23 cellular contexts compared by ENCODE assay signal in genomic region chr2:72103690-72104089, GRCh38. TPM values are rescaled to one million over a fixed set of nuclear protein-coding genes. Genes with fewer than 3 reads are reported as not detected.
DNase-seq lines count a peak whose midpoint lies in the region; ATAC-seq and TF ChIP-seq lines count a peak whose summit lies in the region.
"Had no signal": no experiment of that assay in that cellular context is flagged by ENCODE, and none has a peak within 500 bp of the region (broad histone marks: within the 10 kb centered on the region; RNA-seq: fewer than 3 reads in every experiment).

No MANE protein-coding gene starts in this region.

- intact Hi-C loops in colonic mucosa (cut with DNase I): no loop called here
- intact Hi-C loops in posterior vena cava (cut with DNase I): no loop called here

- no peak for TF ChIP-seq POLR2A in suprapubic skin (IDR thresholded peaks at IDR 0.05)

- H3K4me3 ChIP-seq in BLaER1 (no peak overlapping the region), colonic mucosa (no peak overlapping the region), suprapubic skin (no peak overlapping the region)
- H3K4me3 ChIP-seq in effector memory CD4-positive, alpha-beta T cell (ENCODE audit: insufficient read depth, low read depth, low read length, poor library complexity, severe bottlenecking): no peak overlapping the region
- H3K4me3 ChIP-seq: A549, PC-9, SJCRH30 had no signal

- DNase-seq in colonic mucosa (peak; percentile 1), posterior vena cava (ENCODE audit: low spot score) (peak; percentile 48), suprapubic skin (ENCODE audit: low spot score in 2 of 2) (peak; percentile 29 to 40), SK-N-DZ (ENCODE audit: low spot score) (no peak)
- DNase-seq in effector memory CD4-positive, alpha-beta T cell: no peak
- DNase-seq: AML-193; C1 segment of cervical spinal cord; CD4-positive, alpha-beta memory T cell; COR-L47; GOT3; HCEC 1CT; NCI-H1048; NCI-H1694; NCI-H2029 treated with DMSO at 0.1 percent for 48 hours; NCI-H526 treated with DMSO at 0.1 percent for 48 hours; PC-9; SJCRH30 had no signal

- H3K27me3 ChIP-seq in BLaER1 (no peaks in the 10 kb centered on the region), colonic mucosa (no peaks in the 10 kb centered on the region), suprapubic skin (no peaks in the 10 kb centered on the region)
- no peaks in the 10 kb centered on the region for H3K27me3 ChIP-seq in effector memory CD4-positive, alpha-beta T cell (replicated peaks; ENCODE audit: control insufficient read depth, insufficient read depth, low read length, poor library complexity, severe bottlenecking)
- H3K27me3 ChIP-seq: SJCRH30 had no signal

- H3K9me3 ChIP-seq in BLaER1: no peaks in the 10 kb centered on the region
- H3K9me3 ChIP-seq in colonic mucosa: no peaks in the 10 kb centered on the region
- no peaks in the 10 kb centered on the region for H3K9me3 ChIP-seq in suprapubic skin
- H3K9me3 ChIP-seq in effector memory CD4-positive, alpha-beta T cell (ENCODE audit: control insufficient read depth, low read length): no peaks in the 10 kb centered on the region
- H3K9me3 ChIP-seq: A549, SJCRH30 had no signal

- H3K9ac ChIP-seq in BLaER1: no peak overlapping the region
- no peak overlapping the region for H3K9ac ChIP-seq in colonic mucosa (ENCODE audit: low read depth in 2 of 2, low read length in 2 of 2)
- H3K9ac ChIP-seq: KMS-11 had no signal

- TF ChIP-seq CTCF in colonic mucosa (IDR thresholded peaks at IDR 0.05): no peak
- no peak for TF ChIP-seq CTCF in suprapubic skin (IDR thresholded peaks at IDR 0.05)

- H3K36me3 ChIP-seq in BLaER1: no peaks in the 10 kb centered on the region
- no peaks in the 10 kb centered on the region for H3K36me3 ChIP-seq in colonic mucosa
- no peaks in the 10 kb centered on the region for H3K36me3 ChIP-seq in suprapubic skin
- no peaks in the 10 kb centered on the region for H3K36me3 ChIP-seq in effector memory CD4-positive, alpha-beta T cell (ENCODE audit: control insufficient read depth, insufficient read depth, low read length)
- H3K36me3 ChIP-seq: SJCRH30 had no signal

- 0 out of 2 replicates have a peak overlapping the region, but pooled peaks have one; percentile 32 for H3K4me2 ChIP-seq in BLaER1
- H3K4me2 ChIP-seq: A549, KMS-11, PC-9 had no signal

- ATAC-seq in GM18867 (IDR thresholded peaks at IDR 0.05; ENCODE audit: unreplicated experiment): no peak
- ATAC-seq: A549, Right ventricle myocardium inferior had no signal

- no peak for TF ChIP-seq EP300 in suprapubic skin (IDR thresholded peaks at IDR 0.05)

- no peak overlapping the region for H3K27ac ChIP-seq in BLaER1
- no peak overlapping the region for H3K27ac ChIP-seq in colonic mucosa
- H3K27ac ChIP-seq in suprapubic skin: no peak overlapping the region
- no peak overlapping the region for H3K27ac ChIP-seq in effector memory CD4-positive, alpha-beta T cell (ENCODE audit: insufficient read depth, low read length, poor library complexity, severe bottlenecking)
- H3K27ac ChIP-seq: A549, KMS-11, PC-9, SJCRH30 had no signal

- no peaks in the 10 kb centered on the region for H4K20me1 ChIP-seq in BLaER1

- 93% methylated on average over 8 of the region's 8 CpGs for WGBS in suprapubic skin

- peaks cover 9% of the 10 kb centered on the region; the same call in 1 of the 2 replicates for H3K4me1 ChIP-seq in BLaER1
- H3K4me1 ChIP-seq in colonic mucosa: no peaks in the 10 kb centered on the region
- peaks cover 4% of the 10 kb centered on the region for H3K4me1 ChIP-seq in suprapubic skin
- no peaks in the 10 kb centered on the region for H3K4me1 ChIP-seq in effector memory CD4-positive, alpha-beta T cell (ENCODE audit: control insufficient read depth, insufficient read depth, low read length, poor library complexity, severe bottlenecking)
- H3K4me1 ChIP-seq: SJCRH30 had no signal

RNA-seq across cellular contexts. Expression of gene CYP26B1, which starts 44.0 kb away (rescaled TPM):
- total RNA-seq in colonic mucosa: 1 to 10 TPM; 1.0 to 1.9 TPM
- 1 to 10 TPM; 5.0 to 5.1 TPM for total RNA-seq in posterior vena cava
- total RNA-seq in suprapubic skin: 10 to 100 TPM; 53.3 to 83.3 (median 67.7) TPM
- polyA plus RNA-seq in SK-N-DZ (2014; cell fraction: cytosol; rRNA removed): 0.13 TPM in 1 of 2 replicates, not detected in the other
- 0.34 and 0.73 TPM in 2 replicates for polyA plus RNA-seq in SK-N-DZ (2014; cell fraction: nucleus; rRNA removed)
- total RNA-seq: CD4-positive, alpha-beta memory T cell had no signal
- polyA plus RNA-seq: CD4-positive, alpha-beta memory T cell; IgD-negative memory B cell had no signal

Comparison
In these comparisons a context has a peak if more than half of its experiments do, and no peak if none do; other contexts are left out.
1. DNase-seq: peak in colonic mucosa (single experiment), posterior vena cava (single experiment) and suprapubic skin (2 of 2); none in effector memory CD4-positive, alpha-beta T cell (0 of 3) and SK-N-DZ (single experiment).
2. RNA of gene CYP26B1, which starts 44.0 kb away (total RNA-seq): 53.3 to 83.3 TPM in suprapubic skin; 5.0 to 5.1 TPM in posterior vena cava and 1.0 to 1.9 TPM in colonic mucosa; every median in the first group is over 4 times any median in the second.